ENCODE assay signal across 6 cellular contexts in the genomic region with DNA sequence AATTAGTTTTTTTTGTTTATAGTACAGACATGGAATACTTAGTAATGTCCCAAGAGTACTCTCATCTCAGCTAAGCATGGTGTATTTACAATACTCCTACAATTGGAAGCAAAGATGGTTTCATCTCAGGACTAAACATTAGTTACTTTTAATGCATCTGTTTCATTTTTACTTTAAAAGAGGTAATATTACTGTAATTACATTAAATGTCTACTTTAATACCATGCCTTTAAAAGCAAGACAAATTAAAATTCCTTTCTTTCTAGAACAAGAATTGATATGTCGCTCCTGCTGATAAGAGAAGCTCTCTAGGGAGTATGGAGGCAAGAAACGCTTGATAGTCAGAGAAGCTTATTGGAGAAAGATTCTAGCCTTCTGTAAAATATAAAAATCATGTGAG.
"Had no signal": no experiment of that assay in that cellular context is flagged by ENCODE, and none has a peak within 500 bp of the region (broad histone marks: within the 10 kb centered on the region; RNA-seq: fewer than 3 reads in every experiment).

No MANE protein-coding gene starts in this region.

- H3K4me3 Mint-ChIP-seq: IgD-negative memory B cell had no signal

- H3K4me3 ChIP-seq: K562 had no signal

- DNase-seq: IMR-90, KBM-7 had no signal

- H3K27ac ChIP-seq: HL-60 had no signal

- ATAC-seq: HepG2, K562 had no signal

- H3K36me3 Mint-ChIP-seq: IgD-negative memory B cell had no signal

- H3K4me1 Mint-ChIP-seq: IgD-negative memory B cell had no signal

- H3K27ac Mint-ChIP-seq: IgD-negative memory B cell had no signal

- H3K27me3 Mint-ChIP-seq: IgD-negative memory B cell had no signal
